In the genomic region with DNA sequence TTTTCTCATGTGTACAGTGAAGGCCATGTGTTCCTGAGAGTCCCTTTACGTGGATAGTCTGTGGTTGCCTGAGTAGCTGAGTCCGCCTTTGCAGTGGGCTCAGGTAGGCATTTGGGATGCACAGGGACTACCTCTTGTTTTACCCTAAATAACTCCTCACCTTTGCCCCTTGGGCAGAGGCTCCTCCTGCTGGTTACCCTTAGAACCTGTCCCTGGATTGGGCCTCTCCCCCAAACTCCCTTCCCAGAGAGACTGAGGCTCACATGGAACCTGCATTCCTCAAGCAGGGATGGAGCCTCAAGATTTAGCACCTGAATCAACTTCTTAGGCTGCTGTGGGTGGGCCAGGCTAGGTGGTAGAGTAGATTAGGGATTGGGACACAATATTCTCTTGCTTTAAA, we compare ENCODE assay signal across 24 cellular contexts.
DNase-seq lines count a peak whose midpoint lies in the region; ATAC-seq, FAIRE-seq and TF ChIP-seq lines count a peak whose summit lies in the region.
"Had no signal": no experiment of that assay in that cellular context is flagged by ENCODE, and none has a peak within 500 bp of the region (broad histone marks: within the 10 kb centered on the region; RNA-seq: fewer than 3 reads in every experiment).

No MANE protein-coding gene starts in this region.

- no peak overlapping the region for H4K8ac ChIP-seq in mesenchymal stem cell (ENCODE audit: low read length)

- no peak overlapping the region for H3K4me3 Mint-ChIP-seq in endothelial cell (ENCODE audit: unreplicated experiment)
- H3K4me3 Mint-ChIP-seq: CD4-positive, alpha-beta T cell; HFFc6; IgD-negative memory B cell had no signal

- no peaks in the 10 kb centered on the region for H3K79me1 ChIP-seq in mesenchymal stem cell (replicated peaks; ENCODE audit: low read length, poor library complexity, severe bottlenecking)

- no peak overlapping the region for H3K18ac ChIP-seq in mesenchymal stem cell (ENCODE audit: low read depth in 1 of 2, low read length in 2 of 2)

- H2BK120ac ChIP-seq in mesenchymal stem cell (ENCODE audit: low read depth, low read length), result no peak overlapping the region

- H3K4ac ChIP-seq in mesenchymal stem cell (ENCODE audit: low read depth in 1 of 2, low read length in 2 of 2), result no peak overlapping the region

- H2AFZ ChIP-seq in OCI-LY3 (ENCODE audit: low read depth, low read length) (no peak overlapping the region), GM23248 (no peak overlapping the region), mesenchymal stem cell (ENCODE audit: low read depth, low read length) (no peak overlapping the region)

- H3K79me2 ChIP-seq in OCI-LY3 (ENCODE audit: low read length) (no peaks in the 10 kb centered on the region), GM23248 (ENCODE audit: insufficient read depth) (no peaks in the 10 kb centered on the region)

- peaks cover 21% of the 10 kb centered on the region for H3K4me1 Mint-ChIP-seq in endothelial cell (ENCODE audit: unreplicated experiment)

- in situ Hi-C loops in GM23248 (cut with MboI), result no loop called here

- H3K9ac ChIP-seq in OCI-LY3 (ENCODE audit: low read length) (no peak overlapping the region), GM23248 (no peak overlapping the region), mesenchymal stem cell (ENCODE audit: low read length) (no peak overlapping the region)
- H3K9ac ChIP-seq: BLaER1 treated with 17β-estradiol and CSF1 and Interleukin-3, amounts not matched to agents 10 nM and 100 nM had no signal

- TF ChIP-seq CTCF in GM12872 (IDR thresholded peaks at IDR 0.05; ENCODE audit: insufficient read depth, low read depth, low read length) (0 out of 3 replicates have a peak, but pooled peaks have one; percentile 8), OCI-LY3 (IDR thresholded peaks at IDR 0.05; ENCODE audit: low read depth, low read length) (0 out of 2 replicates have a peak, but pooled peaks have one; percentile 6), bronchial epithelial cell (IDR thresholded peaks at IDR 0.05; ENCODE audit: insufficient read depth, low read length, severe bottlenecking) (peak; percentile 17), BE2C (IDR thresholded peaks at IDR 0.05; ENCODE audit: low read depth, low read length) (no peak), endothelial cell (IDR thresholded peaks at IDR 0.05; ENCODE audit: unreplicated experiment) (no peak)

- H3K23ac ChIP-seq in mesenchymal stem cell (ENCODE audit: low read length in 2 of 2), result no peak overlapping the region

- peak; percentile 65 for ATAC-seq in left lobe of liver

- no peaks in the 10 kb centered on the region for H3K27me3 ChIP-seq in OCI-LY3 (ENCODE audit: low read depth, low read length)
- H3K27me3 ChIP-seq in bronchial epithelial cell (ENCODE audit: control insufficient read depth, insufficient read depth, low read length), result no peaks in the 10 kb centered on the region
- no peaks in the 10 kb centered on the region; the same call in 1 of the 2 replicates for H3K27me3 ChIP-seq in GM23248 (replicated peaks; ENCODE audit: insufficient read depth)
- peaks cover 20 to 53% of the 10 kb centered on the region in 2 experiments for H3K27me3 ChIP-seq in mesenchymal stem cell (ENCODE audit: control insufficient read depth in 1 of 2, insufficient read depth in 1 of 2, low read length in 2 of 2)
- no peaks in the 10 kb centered on the region for H3K27me3 ChIP-seq in BE2C
- H3K27me3 ChIP-seq: BLaER1 treated with 17β-estradiol and CSF1 and Interleukin-3, amounts not matched to agents 10 nM and 100 nM; Peyer's patch had no signal

- H3K27ac ChIP-seq in OCI-LY3 (ENCODE audit: low read length) (no peak overlapping the region), GM23248 (no peak overlapping the region), mesenchymal stem cell (ENCODE audit: low read length, poor library complexity, severe bottlenecking) (no peak overlapping the region)
- H3K27ac ChIP-seq: BLaER1 treated with 17β-estradiol and CSF1 and Interleukin-3, amounts not matched to agents 10 nM and 100 nM; Peyer's patch had no signal

- FAIRE-seq in bronchial epithelial cell (lab: Jason Lieb, UNC), result no peak
- FAIRE-seq: GM12892, GM19239, H54 had no signal

- no peak overlapping the region for H2BK12ac ChIP-seq in mesenchymal stem cell (ENCODE audit: low read length in 2 of 2)

- H2BK15ac ChIP-seq in mesenchymal stem cell (ENCODE audit: low read depth, poor library complexity, severe bottlenecking), result no peak overlapping the region

- no peaks in the 10 kb centered on the region for H3K9me3 Mint-ChIP-seq in endothelial cell (ENCODE audit: unreplicated experiment)
- H3K9me3 Mint-ChIP-seq: CD4-positive, alpha-beta T cell; HFFc6 had no signal

- H3F3A ChIP-seq in GM23248 (ENCODE audit: insufficient read depth), result no peaks in the 10 kb centered on the region

- H3K36me3 ChIP-seq in OCI-LY3 (replicated peaks; ENCODE audit: low read depth, low read length) (no peaks in the 10 kb centered on the region), bronchial epithelial cell (ENCODE audit: control insufficient read depth, insufficient read depth, low read length) (no peaks in the 10 kb centered on the region), GM23248 (ENCODE audit: low read depth) (no peaks in the 10 kb centered on the region), mesenchymal stem cell (ENCODE audit: control insufficient read depth in 1 of 2, insufficient read depth in 2 of 2, low read depth in 1 of 2, low read length in 2 of 2) (no peaks in the 10 kb centered on the region), BE2C (no peaks in the 10 kb centered on the region)
- H3K36me3 ChIP-seq: BLaER1 treated with 17β-estradiol and CSF1 and Interleukin-3, amounts not matched to agents 10 nM and 100 nM; Peyer's patch had no signal

- H3K9me3 ChIP-seq in OCI-LY3 (ENCODE audit: insufficient read depth, low read length) (no peaks in the 10 kb centered on the region), GM23248 (ENCODE audit: low read depth) (no peaks in the 10 kb centered on the region), mesenchymal stem cell (ENCODE audit: control insufficient read depth, low read length) (no peaks in the 10 kb centered on the region), BE2C (no peaks in the 10 kb centered on the region)
- H3K9me3 ChIP-seq: BLaER1 treated with 17β-estradiol and CSF1 and Interleukin-3, amounts not matched to agents 10 nM and 100 nM; Peyer's patch had no signal

- no peaks in the 10 kb centered on the region for H4K20me1 ChIP-seq in OCI-LY3 (ENCODE audit: insufficient read depth, low read length)
- H4K20me1 ChIP-seq in GM23248 (ENCODE audit: insufficient read depth), result no peaks in the 10 kb centered on the region

- 74 to 94% methylated on average over 2 of the region's 2 CpGs for WGBS in GM23248 (ENCODE audit: low coverage in 1 of 2, low lambda C conversion rate in 2 of 2, missing lambda C conversion rate in 2 of 2), 2 experiments
- WGBS in mesenchymal stem cell, result 75% methylated on average over 2 of the region's 2 CpGs

- no peak overlapping the region for H2AK5ac ChIP-seq in mesenchymal stem cell (ENCODE audit: low read length, severe bottlenecking)

- H3K27ac Mint-ChIP-seq in endothelial cell (ENCODE audit: unreplicated experiment), result no peak overlapping the region
- H3K27ac Mint-ChIP-seq: CD4-positive, alpha-beta T cell; HFFc6; IgD-negative memory B cell had no signal

- no peaks in the 10 kb centered on the region for H3K9me2 ChIP-seq in GM23248 (ENCODE audit: insufficient read depth)

- DNase-seq in bronchial epithelial cell (ENCODE audit: low read depth) (no peak), left lobe of liver (ENCODE audit: low spot score) (no peak), GM23248 (no peak), mesenchymal stem cell (no peak), BE2C (no peak), endothelial cell (ENCODE audit: low spot score) (no peak)
- DNase-seq: CD4-positive, alpha-beta T cell; DMS53; HFFc6; NCI-H1048; NCI-H1417; NCI-H1694; NCI-H2029 treated with DMSO at 0.1 percent for 48 hours; NCI-H2227 treated with DMSO at 0.1 percent for 48 hours; NCI-H526 treated with DMSO at 0.1 percent for 48 hours; Peyer's patch; SHP77 treated with DMSO at 0.1 percent for 48 hours had no signal

- no peak overlapping the region for H2BK5ac ChIP-seq in mesenchymal stem cell (ENCODE audit: low read depth, low read length, poor library complexity, severe bottlenecking)

- peaks cover 6% of the 10 kb centered on the region for H3K27me3 Mint-ChIP-seq in endothelial cell (ENCODE audit: unreplicated experiment)

- no peak overlapping the region for H4K91ac ChIP-seq in mesenchymal stem cell (ENCODE audit: low read length)

- H3K36me3 Mint-ChIP-seq in endothelial cell (ENCODE audit: low read depth, unreplicated experiment), result no peaks in the 10 kb centered on the region
- H3K36me3 Mint-ChIP-seq: IgD-negative memory B cell had no signal

- H3K4me3 ChIP-seq in OCI-LY3 (ENCODE audit: low read length) (no peak overlapping the region), bronchial epithelial cell (ENCODE audit: low read depth, low read length) (no peak overlapping the region), GM23248 (no peak overlapping the region), mesenchymal stem cell (ENCODE audit: insufficient read depth in 1 of 2, low read depth in 1 of 2, low read length in 2 of 2) (no peak overlapping the region), BE2C (ENCODE audit: low read depth, low read length) (no peak overlapping the region)
- H3K4me3 ChIP-seq: BLaER1 treated with 17β-estradiol and CSF1 and Interleukin-3, amounts not matched to agents 10 nM and 100 nM; Peyer's patch had no signal

- H3K4me2 ChIP-seq in OCI-LY3 (ENCODE audit: low read length), result no peak overlapping the region
- H3K4me2 ChIP-seq in GM23248 (ENCODE audit: unreplicated experiment), result no peak overlapping the region
- H3K4me2 ChIP-seq in mesenchymal stem cell (ENCODE audit: low read length, poor library complexity, severe bottlenecking), result no peak overlapping the region

- no peak overlapping the region for H3K14ac ChIP-seq in mesenchymal stem cell (ENCODE audit: low read length in 2 of 2)

- no peaks in the 10 kb centered on the region for H3K4me1 ChIP-seq in OCI-LY3 (ENCODE audit: low read length)
- H3K4me1 ChIP-seq in GM23248 (ENCODE audit: insufficient read depth), result no peaks in the 10 kb centered on the region
- H3K4me1 ChIP-seq in mesenchymal stem cell (ENCODE audit: control insufficient read depth, insufficient read depth, low read depth, low read length), result no peaks in the 10 kb centered on the region
- no peaks in the 10 kb centered on the region for H3K4me1 ChIP-seq in BE2C
- H3K4me1 ChIP-seq: Peyer's patch had no signal

Comparison
In these comparisons a context has a peak if more than half of its experiments do, and no peak if none do; other contexts are left out.
1. CTCF ChIP-seq: peak in GM12872 (single experiment), OCI-LY3 (single experiment) and bronchial epithelial cell (single experiment); none in BE2C (single experiment) and endothelial cell (single experiment).